ENCODE assay signal across 19 cellular contexts in the genomic region with DNA sequence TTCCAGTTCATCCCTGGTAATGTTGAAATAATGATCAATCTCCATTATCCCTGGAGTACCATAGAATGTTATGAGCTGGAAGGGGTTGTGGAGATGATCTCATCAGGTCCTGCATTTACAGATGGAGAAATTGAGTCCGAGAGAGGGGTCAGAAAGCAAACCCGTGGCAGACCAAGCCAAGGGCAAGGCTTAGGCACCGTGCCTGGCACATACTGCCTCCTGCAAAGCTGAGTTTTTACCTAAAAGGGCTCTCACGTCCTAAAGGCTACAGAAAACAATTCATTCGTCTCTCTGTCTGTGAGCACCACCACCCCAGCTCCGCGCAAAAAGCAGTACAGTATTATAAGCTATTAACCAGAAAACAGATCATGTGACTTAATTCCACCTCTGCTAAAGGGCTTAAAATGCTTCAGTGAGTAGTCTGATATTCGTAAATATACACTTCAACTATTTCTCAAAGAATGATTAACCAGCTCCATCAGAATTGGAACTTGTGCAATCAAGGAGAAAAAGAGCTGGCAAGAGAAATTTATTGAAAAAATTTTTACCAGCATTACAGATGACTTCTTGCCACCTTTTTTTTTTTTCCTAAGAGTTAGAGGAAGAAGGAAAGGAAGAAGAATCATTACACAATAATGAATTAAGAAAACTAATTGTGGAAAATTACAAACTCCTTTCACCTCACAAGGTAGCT. TPM values are rescaled to one million over a fixed set of nuclear protein-coding genes. Genes with fewer than 3 reads are reported as not detected.
DNase-seq lines count a peak whose midpoint lies in the region; ATAC-seq, FAIRE-seq and TF ChIP-seq lines count a peak whose summit lies in the region.
"Had no signal": no experiment of that assay in that cellular context is flagged by ENCODE, and none has a peak within 500 bp of the region (broad histone marks: within the 10 kb centered on the region; RNA-seq: fewer than 3 reads in every experiment).

No MANE protein-coding gene starts in this region.

- peaks cover 27% of the 10 kb centered on the region for H3K9me1 ChIP-seq in IMR-90 (ENCODE audit: insufficient read depth, low read length)

- intact Hi-C loops in IMR-90 (cut with micrococcal nuclease) (no loop called here), GM12878 (cut with micrococcal nuclease; ENCODE audit: unreplicated experiment) (no loop called here), kidney (cut with DNase I) (no loop called here)
- intact Hi-C loops in activated T-helper 1 cell treated with anti-CD3 and anti-CD28 coated beads, Interleukin-12 subunit alpha, Interleukin-12 subunit beta, Interleukin-2, Interleukin-4 antibody, amounts not matched to agents 30 ng/mL and 10 ng/mL and 1 ng/mL, durations not matched to agents 14 hours and 24 hours and 36 hours (cut with micrococcal nuclease), result no loop called here

- peaks cover 16% of the 10 kb centered on the region for H3K4me1 Mint-ChIP-seq in stimulated activated memory B cell treated with anti-CD40 and anti-IgM and Interleukin-4, amounts not matched to agents 10 μg/mL and 1 μg/mL and 100 μg/mL, for 72 hours
- H3K4me1 Mint-ChIP-seq in activated T-helper 1 cell treated with anti-CD3 and anti-CD28 coated beads, Interleukin-12 subunit alpha, Interleukin-12 subunit beta, Interleukin-2, Interleukin-4 antibody, amounts not matched to agents 30 ng/mL and 10 ng/mL and 1 ng/mL, durations not matched to agents 14 hours and 24 hours and 36 hours (ENCODE audit: low read depth), result peaks cover 22% of the 10 kb centered on the region

- H4K20me1 ChIP-seq in IMR-90 (ENCODE audit: insufficient read depth, low read length) (no peaks in the 10 kb centered on the region), GM12878 (ENCODE audit: control insufficient read depth, insufficient read depth) (no peaks in the 10 kb centered on the region)

- WGBS in IMR-90 (ENCODE audit: extremely low coverage in 2 of 2, insufficient read length in 1 of 2), 2 experiments, result 70% methylated on average over 2 of the region's 8 CpGs; no CpG with 5 or more reads in 1 of the 2 experiments
- 43% methylated on average over 8 of the region's 8 CpGs for WGBS in GM12878 (ENCODE audit: insufficient coverage, insufficient replicate concordance, low lambda C conversion rate, missing lambda C conversion rate)
- WGBS in small intestine, 3 donors, result 41 to 58% (median 41%) methylated on average over 8 of the region's 8 CpGs

- SMC1A ChIA-PET in GM12878 (lab: Charles Lee; ENCODE audit: uncharacterized antibody, unreplicated experiment), result interaction anchor here (0.6 to 1.3 kb wide), 4 partner anchors 22 to 65 kb away, joined by 3 read pairs; no protein-coding TSS in a partner anchor

- POLR2A ChIA-PET in IMR-90 (lab: Charles Lee; ENCODE audit: unreplicated experiment) (interaction anchor here (0.6 kb wide), 1 partner anchor 1541 kb away, joined by 5 read pairs; no protein-coding TSS in a partner anchor), GM12878 (lab: Charles Lee) (interaction anchor here (0.7 kb wide), 1 partner anchor 810 kb away, joined by 3 read pairs; no protein-coding TSS in a partner anchor)

- H3K4me1 ChIP-seq in IMR-90 (ENCODE audit: control insufficient read depth, insufficient read depth, low read length), result peaks cover 16% of the 10 kb centered on the region
- peaks cover 12% of the 10 kb centered on the region for H3K4me1 ChIP-seq in GM12878 (ENCODE audit: control insufficient read depth, insufficient read depth, low read length)
- peaks cover 40 to 49% of the 10 kb centered on the region in 2 donors for H3K4me1 ChIP-seq in kidney (ENCODE audit: control insufficient read depth in 1 of 2, insufficient read depth in 1 of 2, low read depth in 1 of 2, low read length in 2 of 2)
- peaks cover 0 to 2% of the 10 kb centered on the region in 2 donors for H3K4me1 ChIP-seq in small intestine (ENCODE audit: control insufficient read depth in 2 of 2, insufficient read depth in 1 of 2, low read depth in 1 of 2, low read length in 1 of 2)

- H2BK20ac ChIP-seq in IMR-90 (ENCODE audit: low read depth, low read length), result no peak overlapping the region; the same call in 1 of the 2 replicates

- RAD21 ChIA-PET in GM12878 (lab: Charles Lee; ENCODE audit: unreplicated experiment), result no interaction called here

- no peaks in the 10 kb centered on the region for H3K36me3 Mint-ChIP-seq in stimulated activated memory B cell treated with anti-CD40 and anti-IgM and Interleukin-4, amounts not matched to agents 10 μg/mL and 1 μg/mL and 100 μg/mL, for 72 hours
- no peaks in the 10 kb centered on the region for H3K36me3 Mint-ChIP-seq in activated T-helper 1 cell treated with anti-CD3 and anti-CD28 coated beads, Interleukin-12 subunit alpha, Interleukin-12 subunit beta, Interleukin-2, Interleukin-4 antibody, amounts not matched to agents 30 ng/mL and 10 ng/mL and 1 ng/mL, durations not matched to agents 14 hours and 24 hours and 36 hours (ENCODE audit: low read depth)

- BruUV-seq in IMR-90 (replicated peaks; lab: Mats Ljungman, UMichigan) (no TSS peak), GM12878 (replicated peaks; lab: Mats Ljungman, UMichigan) (no TSS peak)

- H4K91ac ChIP-seq in IMR-90 (ENCODE audit: insufficient read depth, low read depth, low read length), result no peak overlapping the region

- no peak for TF ChIP-seq POLR2A in IMR-90 (IDR thresholded peaks at IDR 0.05; ENCODE audit: low read depth, low read length)
- no peak for TF ChIP-seq POLR2A in GM12878 (IDR thresholded peaks at IDR 0.05; ENCODE audit: low read depth, low read length)

- TF ChIP-seq CTCF in IMR-90 (conservative IDR thresholded peaks at IDR 0.05; ENCODE audit: low read depth, low read length) (no peak), GM12878 (IDR thresholded peaks at IDR 0.05 in 2 of 3, conservative IDR thresholded peaks at IDR 0.05 in 1 of 3; ENCODE audit: control insufficient read depth in 2 of 3, extremely low read depth in 1 of 3, insufficient read depth in 1 of 3, low read depth in 3 of 3, low read length in 3 of 3) (no peak), kidney (IDR thresholded peaks at IDR 0.05; ENCODE audit: borderline replicate concordance, extremely low read depth, insufficient read depth) (no peak), coronary artery (IDR thresholded peaks at IDR 0.05) (no peak)

- in situ Hi-C loops in IMR-90 (cut with MboI; ENCODE audit: low sequenced_read_pairs) (no loop called here), GM12878 (cut with MboI) (no loop called here)

- H3K4me2 ChIP-seq in IMR-90 (ENCODE audit: low read depth, low read length), result no peak overlapping the region
- no peak overlapping the region for H3K4me2 ChIP-seq in GM12878 (ENCODE audit: control insufficient read depth, insufficient read depth)
- H3K4me2 ChIP-seq: KMS-11 had no signal

- TF ChIP-seq EP300 in GM12878 (IDR thresholded peaks at IDR 0.05; ENCODE audit: borderline replicate concordance in 1 of 2, control insufficient read depth in 1 of 2, low read depth in 2 of 2, low read length in 2 of 2), result no peak

- H3K14ac ChIP-seq in IMR-90 (replicated peaks; ENCODE audit: low read depth, low read length), result peak overlapping the region; percentile 59; the same call in 1 of the 2 replicates

- H3K79me1 ChIP-seq in IMR-90 (ENCODE audit: low read depth in 1 of 2, low read length in 2 of 2), result peaks cover 3 to 5% of the 10 kb centered on the region in 2 experiments; a peak in 1 of 4 replicates

- DNase-seq in IMR-90 (no peak), GM12878 (ENCODE audit: low read depth, low spot score) (no peak), kidney (no peak), small intestine (peak; percentile 28), GM03348 (ENCODE audit: low spot score) (no peak), coronary artery (ENCODE audit: low spot score) (no peak)
- no peak for DNase-seq in activated T-helper 1 cell treated with anti-CD3 and anti-CD28 coated beads, Interleukin-12 subunit alpha, Interleukin-12 subunit beta, Interleukin-2, Interleukin-4 antibody, amounts not matched to agents 30 ng/mL and 10 ng/mL and 1 ng/mL, durations not matched to agents 14 hours and 24 hours and 36 hours (ENCODE audit: low spot score)
- DNase-seq: activated CD8-positive, alpha-beta T cell treated with anti-CD3 and anti-CD28 coated beads for 36 hours; activated naive CD4-positive, alpha-beta T cell treated with anti-CD3 and anti-CD28 coated beads for 36 hours; C1 segment of cervical spinal cord; GDM1; left ventricle myocardium inferior; NCI-H1930; occipital lobe; OCI-M1 had no signal

- H3K4ac ChIP-seq in IMR-90 (ENCODE audit: low read depth, low read length), result no peak overlapping the region; the same call in 1 of the 2 replicates

- no peaks in the 10 kb centered on the region for H3K27me3 Mint-ChIP-seq in stimulated activated memory B cell treated with anti-CD40 and anti-IgM and Interleukin-4, amounts not matched to agents 10 μg/mL and 1 μg/mL and 100 μg/mL, for 72 hours
- peaks cover 1% of the 10 kb centered on the region for H3K27me3 Mint-ChIP-seq in activated T-helper 1 cell treated with anti-CD3 and anti-CD28 coated beads, Interleukin-12 subunit alpha, Interleukin-12 subunit beta, Interleukin-2, Interleukin-4 antibody, amounts not matched to agents 30 ng/mL and 10 ng/mL and 1 ng/mL, durations not matched to agents 14 hours and 24 hours and 36 hours (ENCODE audit: insufficient read depth)
- H3K27me3 Mint-ChIP-seq: activated CD8-positive, alpha-beta T cell treated with anti-CD3 and anti-CD28 coated beads for 36 hours; central memory CD8-positive, alpha-beta T cell had no signal

- CTCF ChIA-PET in IMR-90 (lab: Yijun Ruan, JAX) (no interaction called here), GM12878 (lab: Yijun Ruan, JAX) (interaction anchor here (1.7 kb wide), 1 partner anchor 21 kb away, joined by 6 read pairs; no protein-coding TSS in a partner anchor)

- H2AK9ac ChIP-seq in IMR-90 (replicated peaks; ENCODE audit: low read depth, low read length, poor library complexity), result no peak overlapping the region

- H2AFZ ChIP-seq in IMR-90 (replicated peaks; ENCODE audit: low read length, poor library complexity), result peak overlapping the region; percentile 56
- H2AFZ ChIP-seq in GM12878 (ENCODE audit: control insufficient read depth, low read depth, low read length), result no peak overlapping the region

- no peak overlapping the region for H3K4me3 Mint-ChIP-seq in stimulated activated memory B cell treated with anti-CD40 and anti-IgM and Interleukin-4, amounts not matched to agents 10 μg/mL and 1 μg/mL and 100 μg/mL, for 72 hours
- H3K4me3 Mint-ChIP-seq in activated T-helper 1 cell treated with anti-CD3 and anti-CD28 coated beads, Interleukin-12 subunit alpha, Interleukin-12 subunit beta, Interleukin-2, Interleukin-4 antibody, amounts not matched to agents 30 ng/mL and 10 ng/mL and 1 ng/mL, durations not matched to agents 14 hours and 24 hours and 36 hours, result no peak overlapping the region
- H3K4me3 Mint-ChIP-seq: activated CD8-positive, alpha-beta T cell treated with anti-CD3 and anti-CD28 coated beads for 36 hours; activated naive CD4-positive, alpha-beta T cell treated with anti-CD3 and anti-CD28 coated beads for 36 hours; central memory CD8-positive, alpha-beta T cell had no signal

- H3K27me3 ChIP-seq in IMR-90 (ENCODE audit: control insufficient read depth, insufficient read depth, low read length) (peaks cover 3% of the 10 kb centered on the region; the same call in 1 of the 2 replicates), GM12878 (replicated peaks in 1 of 2; ENCODE audit: control insufficient read depth in 2 of 2, insufficient read depth in 2 of 2, low read length in 1 of 2) (no peaks in the 10 kb centered on the region), small intestine (ENCODE audit: control insufficient read depth in 2 of 2, insufficient read depth in 2 of 2, low read length in 2 of 2) (no peaks in the 10 kb centered on the region)

- no peak overlapping the region for H3K56ac ChIP-seq in IMR-90 (ENCODE audit: extremely low read depth, insufficient read depth, low read length)

- H3K18ac ChIP-seq in IMR-90 (ENCODE audit: low read depth, low read length), result no peak overlapping the region

- H2BK120ac ChIP-seq in IMR-90 (ENCODE audit: low read depth, low read length), result peak overlapping the region; percentile 60; the same call in 1 of the 2 replicates

- H3K9ac ChIP-seq in IMR-90 (ENCODE audit: low read depth, low read length) (no peak overlapping the region), GM12878 (ENCODE audit: control insufficient read depth, insufficient read depth, low read length) (no peak overlapping the region), kidney (ENCODE audit: low read length in 2 of 2) (peak overlapping the region in 1 of 2 donors; percentile 59)
- H3K9ac ChIP-seq: KMS-11 had no signal

- H3K9me3 ChIP-seq in IMR-90 (ENCODE audit: control insufficient read depth, insufficient read depth, low read length) (no peaks in the 10 kb centered on the region), GM12878 (replicated peaks; ENCODE audit: control insufficient read depth, insufficient read depth, low read length) (no peaks in the 10 kb centered on the region), kidney (ENCODE audit: control insufficient read depth in 1 of 2, low read length in 2 of 2) (no peaks in the 10 kb centered on the region), small intestine (ENCODE audit: control insufficient read depth, low read depth) (no peaks in the 10 kb centered on the region)
- H3K9me3 ChIP-seq: left ventricle myocardium inferior had no signal

- H3K9me3 Mint-ChIP-seq in stimulated activated memory B cell treated with anti-CD40 and anti-IgM and Interleukin-4, amounts not matched to agents 10 μg/mL and 1 μg/mL and 100 μg/mL, for 72 hours, result no peaks in the 10 kb centered on the region
- no peaks in the 10 kb centered on the region for H3K9me3 Mint-ChIP-seq in activated T-helper 1 cell treated with anti-CD3 and anti-CD28 coated beads, Interleukin-12 subunit alpha, Interleukin-12 subunit beta, Interleukin-2, Interleukin-4 antibody, amounts not matched to agents 30 ng/mL and 10 ng/mL and 1 ng/mL, durations not matched to agents 14 hours and 24 hours and 36 hours
- H3K9me3 Mint-ChIP-seq: activated CD8-positive, alpha-beta T cell treated with anti-CD3 and anti-CD28 coated beads for 36 hours; activated naive CD4-positive, alpha-beta T cell treated with anti-CD3 and anti-CD28 coated beads for 36 hours; central memory CD8-positive, alpha-beta T cell had no signal

- peak overlapping the region; percentile 54 for H2AK5ac ChIP-seq in IMR-90 (ENCODE audit: low read depth, low read length)

- H3K36me3 ChIP-seq in IMR-90 (ENCODE audit: control insufficient read depth, insufficient read depth, low read length) (no peaks in the 10 kb centered on the region), GM12878 (ENCODE audit: control insufficient read depth in 2 of 2, insufficient read depth in 2 of 2, low read length in 1 of 2) (no peaks in the 10 kb centered on the region), kidney (ENCODE audit: control insufficient read depth in 1 of 2, insufficient read depth in 2 of 2, low read length in 2 of 2) (no peaks in the 10 kb centered on the region), small intestine (ENCODE audit: control insufficient read depth in 2 of 2, insufficient read depth in 2 of 2, low read length in 2 of 2) (no peaks in the 10 kb centered on the region)
- H3K36me3 ChIP-seq: left ventricle myocardium inferior had no signal

- H3K23ac ChIP-seq in IMR-90 (ENCODE audit: low read depth, low read length), result no peak overlapping the region

- FAIRE-seq in GM12878 (lab: Jason Lieb, UNC), result no peak
- FAIRE-seq in kidney (lab: Jason Lieb, UNC), result peak; percentile 81
- no peak for FAIRE-seq in small intestine (lab: Jason Lieb, UNC)

- no peak overlapping the region for H3K27ac ChIP-seq in IMR-90 (ENCODE audit: insufficient read depth, low read length)
- H3K27ac ChIP-seq in GM12878 (ENCODE audit: control insufficient read depth, insufficient read depth), result no peak overlapping the region
- peak overlapping the region; percentile 95 to 97 for H3K27ac ChIP-seq in kidney (ENCODE audit: low read depth in 2 of 2, low read length in 2 of 2)
- peak overlapping the region; percentile 90 to 93 for H3K27ac ChIP-seq in small intestine (ENCODE audit: low read depth in 1 of 2, low read length in 1 of 2)
- no peak overlapping the region for H3K27ac ChIP-seq in coronary artery
- H3K27ac ChIP-seq: KMS-11, left ventricle myocardium inferior had no signal

- no peak overlapping the region for H3K4me3 ChIP-seq in IMR-90 (ENCODE audit: insufficient read depth, low read depth, low read length)
- H3K4me3 ChIP-seq in GM12878, result no peak overlapping the region
- H3K4me3 ChIP-seq in kidney (ENCODE audit: low read length in 2 of 2), result peak overlapping the region in 1 of 2 donors; percentile 32
- no peak overlapping the region for H3K4me3 ChIP-seq in small intestine (ENCODE audit: low read depth in 1 of 2, low read length in 2 of 2)
- no peak overlapping the region for H3K4me3 ChIP-seq in coronary artery
- H3K4me3 ChIP-seq: left ventricle myocardium inferior had no signal

- peaks cover 6% of the 10 kb centered on the region for H3K79me2 ChIP-seq in GM12878 (ENCODE audit: control insufficient read depth, insufficient read depth, low read length)

- no peak overlapping the region for H2BK5ac ChIP-seq in IMR-90 (ENCODE audit: low read depth, low read length, poor library complexity, severe bottlenecking)

- no peak overlapping the region for H4K8ac ChIP-seq in IMR-90 (ENCODE audit: low read depth in 2 of 2, low read length in 2 of 2)

- no peak overlapping the region for H3K27ac Mint-ChIP-seq in stimulated activated memory B cell treated with anti-CD40 and anti-IgM and Interleukin-4, amounts not matched to agents 10 μg/mL and 1 μg/mL and 100 μg/mL, for 72 hours
- H3K27ac Mint-ChIP-seq in activated T-helper 1 cell treated with anti-CD3 and anti-CD28 coated beads, Interleukin-12 subunit alpha, Interleukin-12 subunit beta, Interleukin-2, Interleukin-4 antibody, amounts not matched to agents 30 ng/mL and 10 ng/mL and 1 ng/mL, durations not matched to agents 14 hours and 24 hours and 36 hours, result no peak overlapping the region
- H3K27ac Mint-ChIP-seq: activated CD8-positive, alpha-beta T cell treated with anti-CD3 and anti-CD28 coated beads for 36 hours; activated naive CD4-positive, alpha-beta T cell treated with anti-CD3 and anti-CD28 coated beads for 36 hours had no signal

- TF ChIP-seq RAD21 in IMR-90 (IDR thresholded peaks at IDR 0.05; ENCODE audit: low read length) (no peak), GM12878 (IDR thresholded peaks at IDR 0.05; ENCODE audit: insufficient read depth, low read depth, low read length) (no peak)

- H2BK15ac ChIP-seq in IMR-90 (ENCODE audit: low read depth, low read length), result no peak overlapping the region

- H4K5ac ChIP-seq in IMR-90 (ENCODE audit: low read depth, low read length), result no peak overlapping the region

- ATAC-seq in IMR-90 (ENCODE audit: low read depth), result no peak
- no peak for ATAC-seq in GM12878
- no peak for ATAC-seq in stimulated activated memory B cell treated with anti-CD40 and anti-IgM and Interleukin-4, amounts not matched to agents 10 μg/mL and 1 μg/mL and 100 μg/mL, for 72 hours
- ATAC-seq: activated CD8-positive, alpha-beta T cell treated with anti-CD3 and anti-CD28 coated beads for 36 hours had no signal

- dilution Hi-C loops in IMR-90 (cut with HindIII; ENCODE audit: low sequenced_read_pairs, unreplicated experiment), result no loop called here

RNA-seq across cellular contexts. Expression of a gene that starts 3.4 kb away (rescaled TPM):
- 0.90 and 1.4 TPM in 2 replicates for total RNA-seq in IMR-90 (2012; rRNA removed)
- 0.14 and 0.17 TPM in 2 replicates for polyA plus RNA-seq in IMR-90 (2012; rRNA removed)
- polyA plus RNA-seq in IMR-90 (2012; cell fraction: cytosol; rRNA removed), result 0.05 and 0.08 TPM in 2 replicates
- polyA plus RNA-seq in IMR-90 (2012; cell fraction: nucleus; rRNA removed; ENCODE audit: low replicate concordance), result 0.07 and 0.25 TPM in 2 replicates
- total RNA-seq in GM12878 (2013; cell fraction: nucleolus; rRNA removed), result 5.4 and 5.5 TPM in 2 replicates
- 2.1 and 2.6 TPM in 2 replicates for total RNA-seq in GM12878 (2014; rRNA removed)
- 3.0 and 3.1 TPM in 2 replicates for total RNA-seq in GM12878 (2014; rRNA removed; fragmentation: Illumina TruSeq; extraction: Trizol)
- 4.3 and 4.7 TPM in 2 replicates for total RNA-seq in GM12878 (2021)
- polyA plus RNA-seq in GM12878 (2011; ENCODE audit: low read depth), result 0.54 TPM
- polyA plus RNA-seq in GM12878 (2011; rRNA removed), result 1.3 and 2.6 TPM in 2 replicates
- 0.57 and 0.67 TPM in 2 replicates for polyA plus RNA-seq in GM12878 (2011; cell fraction: cytosol; rRNA removed)
- polyA plus RNA-seq in GM12878 (2011; cell fraction: nucleus; rRNA removed), result 0.55 and 0.63 TPM in 2 replicates
- 0.60 and 0.88 TPM in 2 replicates for polyA plus RNA-seq in GM12878 (2012)
- 0.65 and 1.1 TPM in 2 replicates for polyA plus RNA-seq in GM12878 (2014; fragmentation: Illumina TruSeq; extraction: Trizol)
- 1 to 10 TPM in 1 of 2 experiments, under 1 TPM in 1; 0.57 to 1.9 TPM for polyA plus RNA-seq in GM12878 (2014; fragmentation: Nextera tagmentation; extraction: Ambion mirVana)
- polyA plus RNA-seq in GM12878 (2014; rRNA removed), result 0.85 and 0.86 TPM in 2 replicates
- 1 to 10 TPM; 2.5 to 3.0 TPM for polyA plus RNA-seq in GM12878 (2016; fragmentation: Nextera tagmentation; extraction: Ambion mirVana)
- polyA minus RNA-seq in GM12878 (2011; rRNA and poly(A)+ RNA removed), result 1.2 and 1.8 TPM in 2 replicates
- polyA minus RNA-seq in GM12878 (2011; cell fraction: cytosol; rRNA and poly(A)+ RNA removed), result 1.2 and 1.6 TPM in 2 replicates
- polyA minus RNA-seq in GM12878 (2011; cell fraction: nucleus; rRNA and poly(A)+ RNA removed), result 0.73 and 1.1 TPM in 2 replicates
- total RNA-seq in kidney, result 72.0 TPM
- 9.2 TPM for polyA plus RNA-seq in kidney (ENCODE audit: insufficient read depth, low read depth, low replicate concordance)
- polyA plus RNA-seq in small intestine, result 1 to 10 TPM; 2.4 to 9.2 (median 8.9) TPM
- total RNA-seq in activated T-helper 1 cell treated with anti-CD3 and anti-CD28 coated beads, Interleukin-12 subunit alpha, Interleukin-12 subunit beta, Interleukin-2, Interleukin-4 antibody, amounts not matched to agents 30 ng/mL and 10 ng/mL and 1 ng/mL, durations not matched to agents 14 hours and 24 hours and 36 hours, result 6.3 and 7.1 TPM in 2 replicates

RNA-seq across cellular contexts. Expression of a gene that starts 36.6 kb away (rescaled TPM):
- total RNA-seq in IMR-90 (2012; rRNA removed), result 0.28 and 0.54 TPM in 2 replicates
- 1.7 TPM in 2 replicates for polyA plus RNA-seq in IMR-90 (2012; rRNA removed)
- polyA plus RNA-seq in IMR-90 (2012; cell fraction: cytosol; rRNA removed), result 0.28 and 0.71 TPM in 2 replicates
- 11.7 and 15.4 TPM in 2 replicates for polyA plus RNA-seq in IMR-90 (2012; cell fraction: nucleus; rRNA removed; ENCODE audit: low replicate concordance)
- not detected in 2 replicates for total RNA-seq in GM12878 (2013; cell fraction: nucleolus; rRNA removed)
- total RNA-seq in GM12878 (2014; rRNA removed), result not detected in 2 replicates
- not detected in 2 replicates for total RNA-seq in GM12878 (2014; rRNA removed; fragmentation: Illumina TruSeq; extraction: Trizol)
- total RNA-seq in GM12878 (2021), result 0.05 TPM in 1 of 2 replicates, not detected in the other
- 0.10 TPM for polyA plus RNA-seq in GM12878 (2011; ENCODE audit: low read depth)
- not detected in 2 replicates for polyA plus RNA-seq in GM12878 (2011; rRNA removed)
- not detected in 2 replicates for polyA plus RNA-seq in GM12878 (2011; cell fraction: cytosol; rRNA removed)
- 0.07 TPM in 1 of 2 replicates, not detected in the other for polyA plus RNA-seq in GM12878 (2011; cell fraction: nucleus; rRNA removed)
- polyA plus RNA-seq in GM12878 (2012), result 0.32 and 0.50 TPM in 2 replicates
- 0.07 TPM in 1 of 2 replicates, not detected in the other for polyA plus RNA-seq in GM12878 (2014; fragmentation: Illumina TruSeq; extraction: Trizol)
- not detected for polyA plus RNA-seq in GM12878 (2014; fragmentation: Nextera tagmentation; extraction: Ambion mirVana)
- polyA plus RNA-seq in GM12878 (2014; rRNA removed), result 0.04 TPM in 1 of 2 replicates, not detected in the other
- under 1 TPM; 0.17 to 0.55 TPM for polyA plus RNA-seq in GM12878 (2016; fragmentation: Nextera tagmentation; extraction: Ambion mirVana)
- not detected in 2 replicates for polyA minus RNA-seq in GM12878 (2011; rRNA and poly(A)+ RNA removed)
- polyA minus RNA-seq in GM12878 (2011; cell fraction: cytosol; rRNA and poly(A)+ RNA removed), result not detected in 2 replicates
- not detected in 2 replicates for polyA minus RNA-seq in GM12878 (2011; cell fraction: nucleus; rRNA and poly(A)+ RNA removed)
- 14.6 TPM for total RNA-seq in kidney
- 10.5 TPM for polyA plus RNA-seq in kidney (ENCODE audit: insufficient read depth, low read depth, low replicate concordance)
- polyA plus RNA-seq in small intestine, result 10 to 100 TPM in 1 of 3 donors, 1 to 10 TPM in 1, under 1 TPM in 1; 0.22 to 10.9 (median 1.9) TPM
- not detected in 2 replicates for total RNA-seq in activated T-helper 1 cell treated with anti-CD3 and anti-CD28 coated beads, Interleukin-12 subunit alpha, Interleukin-12 subunit beta, Interleukin-2, Interleukin-4 antibody, amounts not matched to agents 30 ng/mL and 10 ng/mL and 1 ng/mL, durations not matched to agents 14 hours and 24 hours and 36 hours
- total RNA-seq: activated CD8-positive, alpha-beta T cell treated with anti-CD3 and anti-CD28 coated beads for 36 hours; activated naive CD4-positive, alpha-beta T cell treated with anti-CD3 and anti-CD28 coated beads for 36 hours; T-helper 2 cell treated with Interferon-gamma antibody and Interleukin-4, amounts not matched to agents 100 ng/mL and 5 ng/mL, for 36 hours had no signal

Comparison
In these comparisons a context has a peak if more than half of its experiments do, and no peak if none do; other contexts are left out.
1. H3K27ac ChIP-seq: peak in kidney (2 of 2) and small intestine (2 of 2); none in IMR-90 (single experiment), GM12878 (single experiment) and coronary artery (0 of 2).
2. RNA of a gene that starts 36.6 kb away (total RNA-seq): 14.6 TPM in kidney (single experiment); 0.28 to 0.54 TPM in IMR-90, 0.05 TPM in GM12878 and not detected in activated T-helper 1 cell treated with anti-CD3 and anti-CD28 coated beads, Interleukin-12 subunit alpha, Interleukin-12 subunit beta, Interleukin-2, Interleukin-4 antibody, amounts not matched to agents 30 ng/mL and 10 ng/mL and 1 ng/mL, durations not matched to agents 14 hours and 24 hours and 36 hours; every median in the first group is over 10 times any median in the second.